Comparison of ENCODE assay signal across 8 cellular contexts in the genomic region with DNA sequence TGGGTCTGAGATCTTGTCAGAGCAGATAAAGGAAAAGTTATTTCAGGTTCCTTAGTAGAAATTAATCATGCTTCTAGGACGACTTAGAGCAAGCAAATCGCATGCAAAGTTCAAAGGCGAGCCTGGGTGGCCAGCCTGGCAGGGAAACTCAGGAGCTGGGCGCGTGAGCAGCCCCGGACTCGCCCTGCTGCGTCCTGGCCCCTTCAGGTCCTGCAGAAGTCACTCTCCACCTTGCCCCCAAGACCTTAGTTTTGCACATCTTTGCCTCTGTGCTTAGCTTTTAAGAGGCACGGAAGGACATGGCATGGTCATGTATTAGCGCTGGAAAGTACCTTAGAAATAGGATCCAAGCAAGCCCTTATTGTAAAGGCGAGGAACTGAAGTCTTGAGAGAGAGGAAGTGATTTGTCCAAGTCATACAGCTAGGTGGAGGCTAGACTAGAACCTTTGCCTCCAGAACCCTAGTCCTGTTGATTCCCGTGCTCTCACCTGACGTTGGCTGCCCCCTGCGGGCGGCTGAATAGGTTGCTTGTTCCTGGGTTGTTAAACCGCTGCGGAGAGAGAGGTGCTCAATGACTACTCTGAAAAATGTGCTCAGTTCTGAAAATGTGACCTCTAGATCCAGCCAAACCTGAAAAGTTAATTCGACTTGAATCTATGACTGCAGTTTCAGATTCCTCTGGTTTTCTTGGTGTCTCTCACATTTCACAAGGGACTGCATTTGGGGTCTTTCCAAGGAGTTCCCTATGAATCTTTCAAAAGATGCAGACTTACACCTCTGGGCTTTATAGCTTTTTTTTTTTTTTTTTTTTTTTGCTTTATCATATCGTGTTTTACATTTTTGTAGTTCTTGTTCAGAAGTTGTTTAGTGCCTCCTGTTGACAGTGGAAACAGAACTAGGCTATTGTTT. TPM values are rescaled to one million over a fixed set of nuclear protein-coding genes. Genes with fewer than 3 reads are reported as not detected.
DNase-seq lines count a peak whose midpoint lies in the region; ATAC-seq and TF ChIP-seq lines count a peak whose summit lies in the region.

No MANE protein-coding gene starts in this region.

- peak overlapping the region; percentile 68 for H3K4me3 ChIP-seq in PC-9

- peaks cover 6% of the 10 kb centered on the region; the same call in 1 of the 2 replicates for H3F3A ChIP-seq in PC-9 (ENCODE audit: insufficient read depth, low read depth)

- no peaks in the 10 kb centered on the region for H3K79me2 ChIP-seq in PC-9 (ENCODE audit: low read depth)

- no peak overlapping the region for H3K27ac ChIP-seq in PC-9

- peaks cover 25% of the 10 kb centered on the region for H3K36me3 Mint-ChIP-seq in activated T-helper 1 cell treated with anti-CD3 and anti-CD28 coated beads, Interleukin-12 subunit alpha, Interleukin-12 subunit beta, Interleukin-2, Interleukin-4 antibody, amounts not matched to agents 30 ng/mL and 10 ng/mL and 1 ng/mL, durations not matched to agents 14 hours and 24 hours and 36 hours (ENCODE audit: low read depth)
- no peaks in the 10 kb centered on the region for H3K36me3 Mint-ChIP-seq in glutamatergic neuron (ENCODE audit: unreplicated experiment)

- no TSS peak for BruUV-seq in PC-9 (replicated peaks; lab: Mats Ljungman, UMichigan)

- no peaks in the 10 kb centered on the region for H3K9me3 Mint-ChIP-seq in activated T-helper 1 cell treated with anti-CD3 and anti-CD28 coated beads, Interleukin-12 subunit alpha, Interleukin-12 subunit beta, Interleukin-2, Interleukin-4 antibody, amounts not matched to agents 30 ng/mL and 10 ng/mL and 1 ng/mL, durations not matched to agents 14 hours and 24 hours and 36 hours
- H3K9me3 Mint-ChIP-seq in glutamatergic neuron (ENCODE audit: unreplicated experiment) = peaks cover 7% of the 10 kb centered on the region

- H3K9me3 ChIP-seq in PC-9 (ENCODE audit: insufficient read depth, low read depth) = no peaks in the 10 kb centered on the region

- peaks cover 28% of the 10 kb centered on the region for H3K4me1 ChIP-seq in PC-9 (replicated peaks; ENCODE audit: insufficient read depth)

- H3K4me3 Mint-ChIP-seq in activated T-helper 1 cell treated with anti-CD3 and anti-CD28 coated beads, Interleukin-12 subunit alpha, Interleukin-12 subunit beta, Interleukin-2, Interleukin-4 antibody, amounts not matched to agents 30 ng/mL and 10 ng/mL and 1 ng/mL, durations not matched to agents 14 hours and 24 hours and 36 hours = peak overlapping the region; percentile 97
- peak overlapping the region; percentile 67 for H3K4me3 Mint-ChIP-seq in glutamatergic neuron (ENCODE audit: unreplicated experiment)

- TF ChIP-seq CTCF in PC-9 (conservative IDR thresholded peaks at IDR 0.05) (peak; percentile 72), glutamatergic neuron (IDR thresholded peaks at IDR 0.05; ENCODE audit: partially characterized antibody, unreplicated experiment) (peak; percentile 56)

- intact Hi-C loops in PC-9 (cut with micrococcal nuclease; ENCODE audit: unreplicated experiment) = loop anchor here (2.0 kb wide), 2 partner anchors 39 to 75 kb away; no protein-coding TSS in a partner anchor
- intact Hi-C loops in activated T-helper 1 cell treated with anti-CD3 and anti-CD28 coated beads, Interleukin-12 subunit alpha, Interleukin-12 subunit beta, Interleukin-2, Interleukin-4 antibody, amounts not matched to agents 30 ng/mL and 10 ng/mL and 1 ng/mL, durations not matched to agents 14 hours and 24 hours and 36 hours (cut with micrococcal nuclease) = loop anchor here (1.0 to 10.0 kb wide), 16 partner anchors 13 to 1105 kb away; partner anchors contain the start of genes BCLAF1, HBS1L and MTFR2

- DNase-seq in COLO668 (lab: John Stamatoyannopoulos, UW; ENCODE audit: unreplicated experiment) (peak; percentile 50), PC-9 (peak; percentile 40 to 62), glutamatergic neuron (peak; percentile 61), renal cortical epithelial cell (ENCODE audit: low read depth) (peak; percentile 44), pons (ENCODE audit: low spot score) (no peak)
- DNase-seq in activated T-helper 1 cell treated with anti-CD3 and anti-CD28 coated beads, Interleukin-12 subunit alpha, Interleukin-12 subunit beta, Interleukin-2, Interleukin-4 antibody, amounts not matched to agents 30 ng/mL and 10 ng/mL and 1 ng/mL, durations not matched to agents 14 hours and 24 hours and 36 hours (ENCODE audit: low spot score) = peak; percentile 77

- H4K20me1 ChIP-seq in PC-9 (ENCODE audit: insufficient read depth) = no peaks in the 10 kb centered on the region

- H3K27me3 Mint-ChIP-seq in activated T-helper 1 cell treated with anti-CD3 and anti-CD28 coated beads, Interleukin-12 subunit alpha, Interleukin-12 subunit beta, Interleukin-2, Interleukin-4 antibody, amounts not matched to agents 30 ng/mL and 10 ng/mL and 1 ng/mL, durations not matched to agents 14 hours and 24 hours and 36 hours (ENCODE audit: insufficient read depth) = no peaks in the 10 kb centered on the region
- peaks cover 2% of the 10 kb centered on the region for H3K27me3 Mint-ChIP-seq in glutamatergic neuron (ENCODE audit: unreplicated experiment)

- H3K27ac Mint-ChIP-seq in activated T-helper 1 cell treated with anti-CD3 and anti-CD28 coated beads, Interleukin-12 subunit alpha, Interleukin-12 subunit beta, Interleukin-2, Interleukin-4 antibody, amounts not matched to agents 30 ng/mL and 10 ng/mL and 1 ng/mL, durations not matched to agents 14 hours and 24 hours and 36 hours = peak overlapping the region; percentile 81
- no peak overlapping the region for H3K27ac Mint-ChIP-seq in glutamatergic neuron (ENCODE audit: unreplicated experiment)

- ATAC-seq in GM19452 (IDR thresholded peaks at IDR 0.05; ENCODE audit: unreplicated experiment) (peak; percentile 21), HG03571 (IDR thresholded peaks at IDR 0.05; ENCODE audit: unreplicated experiment) (peak; percentile 31)

- H3K4me1 Mint-ChIP-seq in activated T-helper 1 cell treated with anti-CD3 and anti-CD28 coated beads, Interleukin-12 subunit alpha, Interleukin-12 subunit beta, Interleukin-2, Interleukin-4 antibody, amounts not matched to agents 30 ng/mL and 10 ng/mL and 1 ng/mL, durations not matched to agents 14 hours and 24 hours and 36 hours (ENCODE audit: low read depth) = peaks cover 47% of the 10 kb centered on the region
- H3K4me1 Mint-ChIP-seq in glutamatergic neuron (ENCODE audit: low read depth, unreplicated experiment) = peaks cover 4% of the 10 kb centered on the region

- POLR2A ChIA-PET in PC-9 (lab: Charles Lee; ENCODE audit: unreplicated experiment) = interaction anchor here (0.6 kb wide), 1 partner anchor 79 kb away, joined by 4 read pairs; no protein-coding TSS in a partner anchor

- no peaks in the 10 kb centered on the region for H3K36me3 ChIP-seq in PC-9 (ENCODE audit: low read depth)

- CTCF ChIA-PET in PC-9 (lab: Charles Lee) = interaction anchor here (0.5 to 0.7 kb wide), 3 partner anchors 115 to 271 kb away, joined by 3 to 11 read pairs (median 3); no protein-coding TSS in a partner anchor

- H3K9me2 ChIP-seq in PC-9 (ENCODE audit: insufficient read depth) = no peaks in the 10 kb centered on the region

- peaks cover 23% of the 10 kb centered on the region for H3K27me3 ChIP-seq in PC-9 (ENCODE audit: insufficient read depth, low read depth)

- peak overlapping the region; percentile 89 for H2AFZ ChIP-seq in PC-9

- peak overlapping the region; percentile 98 for H3K4me2 ChIP-seq in PC-9

RNA-seq across cellular contexts. Expression of gene MYB, which starts 2.7 kb away (rescaled TPM):
- 0.95 and 1.8 TPM in 2 replicates for total RNA-seq in PC-9 (2021)
- 57.3 and 60.4 TPM in 2 replicates for total RNA-seq in activated T-helper 1 cell treated with anti-CD3 and anti-CD28 coated beads, Interleukin-12 subunit alpha, Interleukin-12 subunit beta, Interleukin-2, Interleukin-4 antibody, amounts not matched to agents 30 ng/mL and 10 ng/mL and 1 ng/mL, durations not matched to agents 14 hours and 24 hours and 36 hours
- total RNA-seq in glutamatergic neuron (ENCODE audit: unreplicated experiment) = 0.56 TPM
- total RNA-seq in renal cortical epithelial cell = 0.87 TPM in 1 of 2 replicates, not detected in the other

Comparison
In these comparisons a context has a peak if more than half of its experiments do, and no peak if none do; other contexts are left out.
1. RNA of gene MYB, which starts 2.7 kb away (total RNA-seq): 57.3 to 60.4 TPM in activated T-helper 1 cell treated with anti-CD3 and anti-CD28 coated beads, Interleukin-12 subunit alpha, Interleukin-12 subunit beta, Interleukin-2, Interleukin-4 antibody, amounts not matched to agents 30 ng/mL and 10 ng/mL and 1 ng/mL, durations not matched to agents 14 hours and 24 hours and 36 hours; 0.95 to 1.8 TPM in PC-9, 0.56 TPM in glutamatergic neuron (single experiment) and 0.87 TPM in renal cortical epithelial cell; every median in the first group is over 10 times any median in the second.